Comparison of ENCODE assay signal across 1 cellular context in genomic region chr3:62863648-62864047, GRCh38.
TF ChIP-seq lines count a peak whose summit lies in the region.

No MANE protein-coding gene starts in this region.

TF ChIP-seq in SK-N-SH treated with all-trans-retinoic acid at 6 μM for 48 hours, 23 proteins besides CTCF, POLR2A, EP300 and RAD21 (continued from another document):
- no peak for TF ChIP-seq CSRNP3 (CRISPR knock-in tag; IDR thresholded peaks at IDR 0.05)
- no peak for TF ChIP-seq ZFP30 (CRISPR knock-in tag; IDR thresholded peaks at IDR 0.05)
- TF ChIP-seq PATZ1 (CRISPR knock-in tag; IDR thresholded peaks at IDR 0.05; ENCODE audit: borderline replicate concordance), result no peak
- TF ChIP-seq BACH2 (CRISPR knock-in tag; IDR thresholded peaks at IDR 0.05; ENCODE audit: borderline replicate concordance), result no peak
- no peak for TF ChIP-seq PPARA (CRISPR knock-in tag; IDR thresholded peaks at IDR 0.05; ENCODE audit: borderline replicate concordance)
- TF ChIP-seq ISL1 (CRISPR knock-in tag; IDR thresholded peaks at IDR 0.05), result no peak
- no peak for TF ChIP-seq ZNF8 (CRISPR knock-in tag; IDR thresholded peaks at IDR 0.05)
